Comparison of ENCODE assay signal across 10 cellular contexts in genomic region chr10:110843031-110843430, GRCh38. TPM values are rescaled to one million over a fixed set of nuclear protein-coding genes. Genes with fewer than 3 reads are reported as not detected.
DNase-seq lines count a peak whose midpoint lies in the region; ATAC-seq lines count a peak whose summit lies in the region.
"Had no signal": no experiment of that assay in that cellular context is flagged by ENCODE, and none has a peak within 500 bp of the region (broad histone marks: within the 10 kb centered on the region; RNA-seq: fewer than 3 reads in every experiment).

No MANE protein-coding gene starts in this region.

- no peak overlapping the region for H3K27ac ChIP-seq in aorta (ENCODE audit: low read depth in 1 of 2, low read length in 2 of 2)
- H3K27ac ChIP-seq: A549 had no signal

- peak; percentile 56 for DNase-seq in NCI-H1694 treated with DMSO at 0.1 percent for 48 hours (lab: John Stamatoyannopoulos, UW)
- no peak for DNase-seq in NCI-H1694 (lab: John Stamatoyannopoulos, UW)
- DNase-seq in NCI-H2171 treated with DMSO at 0.1 percent for 48 hours (lab: John Stamatoyannopoulos, UW): peak; percentile 62
- DNase-seq in effector memory CD8-positive, alpha-beta T cell: peak; percentile 41 to 47 (median 46)
- no peak for DNase-seq in NCI-H526 treated with DMSO at 0.1 percent for 48 hours (lab: John Stamatoyannopoulos, UW)
- no peak for DNase-seq in aorta
- no peak for DNase-seq in NCI-H2227 (lab: John Stamatoyannopoulos, UW; ENCODE audit: unreplicated experiment)
- DNase-seq: heart right ventricle had no signal

- ATAC-seq in HG02623 (IDR thresholded peaks at IDR 0.05; ENCODE audit: unreplicated experiment) (peak; percentile 65), aorta (ENCODE audit: low FRiP score) (no peak)
- ATAC-seq in effector memory CD8-positive, alpha-beta T cell (replicated peaks): peak; percentile 94
- ATAC-seq: A549 had no signal

- H3K36me3 ChIP-seq in aorta (ENCODE audit: control insufficient read depth in 1 of 2, insufficient read depth in 2 of 2, low read length in 1 of 2): peaks cover 0 to 2% of the 10 kb centered on the region in 2 donors

- no peaks in the 10 kb centered on the region for H3K9me3 Mint-ChIP-seq in effector memory CD8-positive, alpha-beta T cell

- no peaks in the 10 kb centered on the region for H3K4me1 ChIP-seq in aorta (ENCODE audit: control insufficient read depth in 1 of 2, insufficient read depth in 2 of 2, low read length in 2 of 2)

- no peaks in the 10 kb centered on the region for H3K27me3 ChIP-seq in aorta (ENCODE audit: control insufficient read depth in 1 of 2, insufficient read depth in 2 of 2, low read length in 1 of 2)
- H3K27me3 ChIP-seq: heart right ventricle had no signal

- H3K4me3 Mint-ChIP-seq in effector memory CD8-positive, alpha-beta T cell: peak overlapping the region; percentile 23 to 33

- peaks cover 4% of the 10 kb centered on the region for H3K36me3 Mint-ChIP-seq in effector memory CD8-positive, alpha-beta T cell (ENCODE audit: insufficient read depth)

- no peak overlapping the region for H3K4me3 ChIP-seq in aorta (ENCODE audit: low read length in 2 of 2)
- H3K4me3 ChIP-seq: A549, heart right ventricle had no signal

- H3K4me1 Mint-ChIP-seq in effector memory CD8-positive, alpha-beta T cell (ENCODE audit: low read depth in 2 of 2): peaks cover 42 to 49% of the 10 kb centered on the region in 2 donors

- H3K27ac Mint-ChIP-seq in effector memory CD8-positive, alpha-beta T cell: peak overlapping the region; percentile 87 to 90

- intact Hi-C loops in aorta (cut with DNase I): no loop called here

- 65 to 66% methylated on average over 2 of the region's 2 CpGs for WGBS in aorta, 2 donors

- H3K9me3 ChIP-seq in aorta (ENCODE audit: control insufficient read depth, low read length): no peaks in the 10 kb centered on the region
- H3K9me3 ChIP-seq: A549, heart right ventricle had no signal

- H3K27me3 Mint-ChIP-seq in effector memory CD8-positive, alpha-beta T cell: no peaks in the 10 kb centered on the region

RNA-seq across cellular contexts. Expression of gene PDCD4, which starts 28.7 kb away (rescaled TPM):
- 100 to 1,000 TPM in 1 of 2 donors, 10 to 100 TPM in 1; 67.5 to 124 TPM for total RNA-seq in aorta
- 10 to 100 TPM; 46.6 to 89.7 TPM for polyA plus RNA-seq in aorta

Comparison
In these comparisons a context has a peak if more than half of its experiments do, and no peak if none do; other contexts are left out.
1. DNase-seq: peak in NCI-H1694 treated with DMSO at 0.1 percent for 48 hours (single experiment), NCI-H2171 treated with DMSO at 0.1 percent for 48 hours (single experiment) and effector memory CD8-positive, alpha-beta T cell (3 of 3); none in NCI-H1694 (single experiment), NCI-H526 treated with DMSO at 0.1 percent for 48 hours (single experiment), aorta (0 of 2) and NCI-H2227 (single experiment).